Comparison of ENCODE assay signal across 10 cellular contexts in genomic region chr9:20508242-20508641, GRCh38.
DNase-seq lines count a peak whose midpoint lies in the region; ATAC-seq and TF ChIP-seq lines count a peak whose summit lies in the region.
"Had no signal": no experiment of that assay in that cellular context is flagged by ENCODE, and none has a peak within 500 bp of the region (broad histone marks: within the 10 kb centered on the region; RNA-seq: fewer than 3 reads in every experiment).

No MANE protein-coding gene starts in this region.

- no peak for TF ChIP-seq CTCF in DND-41 (IDR thresholded peaks at IDR 0.05; ENCODE audit: borderline replicate concordance, extremely low read depth, low read length, poor library complexity, severe bottlenecking)
- TF ChIP-seq CTCF in transverse colon (IDR thresholded peaks at IDR 0.05) = no peak
- no peak for TF ChIP-seq CTCF in tibial artery (IDR thresholded peaks at IDR 0.05)

- TF ChIP-seq POLR2A in transverse colon (IDR thresholded peaks at IDR 0.05) = no peak

- ATAC-seq in DND-41 (ENCODE audit: insufficient read depth, low read depth) (peak; percentile 87), GM19438 (IDR thresholded peaks at IDR 0.05; ENCODE audit: low read depth, unreplicated experiment) (peak; percentile 87), HG03354 (IDR thresholded peaks at IDR 0.05; ENCODE audit: poor library complexity, severe bottlenecking, unreplicated experiment) (peak; percentile 80)

- H3K9ac ChIP-seq in DND-41 (ENCODE audit: low read depth, low read length) = peak overlapping the region; percentile 26

- H3K4me1 ChIP-seq in DND-41 (ENCODE audit: insufficient read depth, low read length) = peaks cover 65% of the 10 kb centered on the region
- H3K4me1 ChIP-seq in transverse colon = peaks cover 10 to 52% (median 29%) of the 10 kb centered on the region in 4 donors
- H3K4me1 ChIP-seq in tibial artery = peaks cover 0 to 30% (median 16%) of the 10 kb centered on the region in 4 donors

- H3K27ac ChIP-seq in DND-41 (ENCODE audit: low read length) = peak overlapping the region; percentile 69
- no peak overlapping the region for H3K27ac ChIP-seq in transverse colon
- H3K27ac ChIP-seq in tibial artery = no peak overlapping the region
- H3K27ac ChIP-seq: stomach had no signal

- no peaks in the 10 kb centered on the region for H3K27me3 ChIP-seq in DND-41 (ENCODE audit: insufficient read depth, low read length, poor library complexity)
- H3K27me3 ChIP-seq in transverse colon = no peaks in the 10 kb centered on the region
- no peaks in the 10 kb centered on the region for H3K27me3 ChIP-seq in tibial artery
- H3K27me3 ChIP-seq: stomach had no signal

- 71 to 85% methylated on average over 2 of the region's 2 CpGs for WGBS in transverse colon (ENCODE audit: low coverage in 1 of 2), 2 donors

- DNase-seq in DND-41 (peak; percentile 62), amniotic epithelial cell (ENCODE audit: low read depth) (peak; percentile 13), NCI-H446 (lab: John Stamatoyannopoulos, UW) (no peak), transverse colon (no peak), tibial artery (no peak), COR-L47 (lab: John Stamatoyannopoulos, UW) (no peak)
- DNase-seq: NCI-H510A treated with DMSO at 0.1 percent for 48 hours, stomach had no signal

- H3K9me3 ChIP-seq in DND-41 (ENCODE audit: insufficient read depth, low read length, severe bottlenecking) (no peaks in the 10 kb centered on the region), transverse colon (no peaks in the 10 kb centered on the region), tibial artery (no peaks in the 10 kb centered on the region)
- H3K9me3 ChIP-seq: stomach had no signal

- peak overlapping the region; percentile 58 for H3K4me2 ChIP-seq in DND-41 (ENCODE audit: insufficient read depth, low read length)

- H4K20me1 ChIP-seq in DND-41 (ENCODE audit: insufficient read depth, low read length) = no peaks in the 10 kb centered on the region

- H3K79me2 ChIP-seq in DND-41 (ENCODE audit: insufficient read depth, low read length) = peaks cover 74% of the 10 kb centered on the region

- H3K4me3 ChIP-seq in DND-41 (ENCODE audit: low read depth in 1 of 2, low read length in 2 of 2) (peak overlapping the region in 1 of 2 experiments; percentile 45; a peak in 2 of 4 replicates), transverse colon (no peak overlapping the region), tibial artery (no peak overlapping the region)
- H3K4me3 ChIP-seq: stomach had no signal

- in situ Hi-C loops in transverse colon (cut with MboI; ENCODE audit: low pct_ligation_motif_present in 1 of 4, low pct_unique_long_range_greater_than_20kb in 1 of 4, low sequenced_read_pairs in 3 of 4) = no loop called here

- H3K36me3 ChIP-seq in DND-41 (ENCODE audit: insufficient read depth, low read length) (no peaks in the 10 kb centered on the region), transverse colon (no peaks in the 10 kb centered on the region), tibial artery (no peaks in the 10 kb centered on the region)
- H3K36me3 ChIP-seq: stomach had no signal

- intact Hi-C loops in transverse colon (cut with DNase I; ENCODE audit: low total_unique reads) = no loop called here
- intact Hi-C loops in tibial artery (cut with DNase I; ENCODE audit: low total_unique reads) = no loop called here

- H2AFZ ChIP-seq in DND-41 (ENCODE audit: low read depth, low read length) = no peak overlapping the region

- no peak for TF ChIP-seq EP300 in transverse colon (IDR thresholded peaks at IDR 0.05; ENCODE audit: low read depth)

Comparison
In these comparisons a context has a peak if more than half of its experiments do, and no peak if none do; other contexts are left out.
1. DNase-seq: peak in DND-41 (single experiment) and amniotic epithelial cell (single experiment); none in NCI-H446 (0 of 2), transverse colon (single experiment), tibial artery (0 of 2) and COR-L47 (single experiment).
2. Peak in every context shown above with its lines, with median percentiles within 50 percentile points of each other: ATAC-seq.